In the genomic region with DNA sequence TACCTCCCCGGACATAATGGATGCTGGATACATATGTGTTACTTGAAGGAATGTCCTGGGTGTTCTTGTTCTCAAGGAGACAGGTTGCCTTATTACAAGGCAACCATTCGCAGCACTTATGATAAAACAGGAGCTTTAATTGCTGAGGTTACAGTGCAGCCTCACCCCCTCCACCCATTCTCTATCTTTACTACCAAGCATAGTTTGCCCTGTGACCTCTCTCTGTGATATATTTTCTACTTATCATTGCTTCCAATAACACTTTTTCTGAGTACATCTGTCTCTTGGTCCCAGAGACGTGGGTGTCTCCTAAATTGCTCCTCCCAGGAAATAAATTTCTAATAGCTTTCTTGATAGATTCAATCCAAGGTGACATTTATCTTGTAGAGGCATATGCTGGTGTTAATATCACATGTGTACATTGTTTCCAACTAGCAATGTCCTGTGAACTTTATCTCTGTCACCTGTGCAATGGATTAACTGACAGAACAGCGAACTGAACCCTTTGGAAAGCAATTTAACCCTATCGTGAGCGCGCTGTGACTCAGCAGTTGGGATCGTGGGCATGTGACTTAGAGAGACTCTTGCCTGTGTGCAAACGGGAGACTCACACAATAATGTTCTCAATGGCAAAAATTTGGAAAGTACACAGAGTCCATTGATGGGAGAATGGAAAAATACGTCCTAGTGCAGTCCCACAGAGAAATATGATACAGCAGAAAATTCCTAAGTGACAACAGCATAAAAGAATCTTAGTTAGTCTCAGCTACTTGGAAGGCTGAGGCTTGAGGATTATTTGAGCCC, we compare ENCODE assay signal across 13 cellular contexts. TPM values are rescaled to one million over a fixed set of nuclear protein-coding genes. Genes with fewer than 3 reads are reported as not detected.
A peak's percentile ranks its signal among the peaks of the same experiment; 100 is the strongest.
DNase-seq lines count a peak whose midpoint lies in the region; ATAC-seq and TF ChIP-seq lines count a peak whose summit lies in the region.
"Had no signal": no experiment of that assay in that cellular context is flagged by ENCODE, and none has a peak within 500 bp of the region (broad histone marks: within the 10 kb centered on the region; RNA-seq: fewer than 3 reads in every experiment).

No MANE protein-coding gene starts in this region.

- H3K36me3 ChIP-seq in mucosa of descending colon (ENCODE audit: low read depth) (no peaks in the 10 kb centered on the region), spleen (no peaks in the 10 kb centered on the region)

- TF ChIP-seq CTCF in AG09319 (IDR thresholded peaks at IDR 0.05; ENCODE audit: low read depth, low read length) (no peak), chondrocyte (IDR thresholded peaks at IDR 0.05) (no peak), mucosa of descending colon (IDR thresholded peaks at IDR 0.05) (no peak), spleen (IDR thresholded peaks at IDR 0.05 in 8 of 11, conservative IDR thresholded peaks at IDR 0.05 in 3 of 11) (no peak)

- no peak overlapping the region for H3K27ac ChIP-seq in spleen
- H3K27ac ChIP-seq: testis, VCaP had no signal

- no peaks in the 10 kb centered on the region for H3K36me3 Mint-ChIP-seq in chondrocyte (ENCODE audit: low read depth)
- no peaks in the 10 kb centered on the region for H3K36me3 Mint-ChIP-seq in activated CD4-positive, alpha-beta T cell treated with anti-CD3 and anti-CD28 coated beads for 36 hours (ENCODE audit: low read depth)

- H3K4me1 Mint-ChIP-seq in chondrocyte (ENCODE audit: low read depth), result peaks cover 13% of the 10 kb centered on the region
- H3K4me1 Mint-ChIP-seq in activated CD4-positive, alpha-beta T cell treated with anti-CD3 and anti-CD28 coated beads for 36 hours, result no peaks in the 10 kb centered on the region

- H3K27ac Mint-ChIP-seq in chondrocyte (ENCODE audit: unreplicated experiment), result peak overlapping the region; percentile 96
- H3K27ac Mint-ChIP-seq in activated CD4-positive, alpha-beta T cell treated with anti-CD3 and anti-CD28 coated beads for 36 hours, result no peak overlapping the region

- H3K4me3 ChIP-seq in mucosa of descending colon (no peak overlapping the region), spleen (no peak overlapping the region)
- H3K4me3 ChIP-seq: testis had no signal

- H3K4me1 ChIP-seq in mucosa of descending colon (ENCODE audit: low read depth) (peaks cover 40% of the 10 kb centered on the region), spleen (no peaks in the 10 kb centered on the region)

- H3K27me3 ChIP-seq in spleen (replicated peaks in 1 of 7), result no peaks in the 10 kb centered on the region
- H3K27me3 ChIP-seq: testis had no signal

- peak overlapping the region; percentile 0 for H3K4me3 Mint-ChIP-seq in chondrocyte (ENCODE audit: unreplicated experiment)
- no peak overlapping the region for H3K4me3 Mint-ChIP-seq in activated CD4-positive, alpha-beta T cell treated with anti-CD3 and anti-CD28 coated beads for 36 hours

- CTCF ChIA-PET in activated CD4-positive, alpha-beta T cell treated with anti-CD3 and anti-CD28 coated beads for 36 hours (lab: Charles Lee), result interaction anchor here (0.5 to 1.9 kb wide), 2 partner anchors 9 to 218 kb away, joined by 3 to 7 read pairs; no protein-coding TSS in a partner anchor

- TF ChIP-seq RAD21 in Ishikawa (IDR thresholded peaks at IDR 0.05; ENCODE audit: low read depth), result no peak

- peak; percentile 63 for TF ChIP-seq EP300 in Ishikawa (IDR thresholded peaks at IDR 0.05; ENCODE audit: borderline replicate concordance)

- no peaks in the 10 kb centered on the region for H3K9me3 Mint-ChIP-seq in chondrocyte (ENCODE audit: low read depth)
- no peaks in the 10 kb centered on the region for H3K9me3 Mint-ChIP-seq in activated CD4-positive, alpha-beta T cell treated with anti-CD3 and anti-CD28 coated beads for 36 hours (ENCODE audit: low read depth)

- intact Hi-C loops in mucosa of descending colon (cut with DNase I, micrococcal nuclease), result no loop called here
- intact Hi-C loops in activated CD4-positive, alpha-beta T cell treated with anti-CD3 and anti-CD28 coated beads for 36 hours (cut with DNase I, micrococcal nuclease), result no loop called here
- intact Hi-C loops in spleen (cut with DNase I; ENCODE audit: low total_unique reads), result no loop called here

- 51 to 58% (median 56%) methylated on average over 10 of the region's 10 CpGs for WGBS in spleen, 5 donors

- POLR2A ChIA-PET in activated CD4-positive, alpha-beta T cell treated with anti-CD3 and anti-CD28 coated beads for 36 hours (lab: Charles Lee), result no interaction called here

- no peaks in the 10 kb centered on the region for H3K9me3 ChIP-seq in mucosa of descending colon
- no peaks in the 10 kb centered on the region for H3K9me3 ChIP-seq in spleen
- H3K9me3 ChIP-seq: testis had no signal

- TF ChIP-seq POLR2A in spleen (IDR thresholded peaks at IDR 0.05), result no peak

- H3K27me3 Mint-ChIP-seq in chondrocyte (ENCODE audit: low read depth), result no peaks in the 10 kb centered on the region
- H3K27me3 Mint-ChIP-seq in activated CD4-positive, alpha-beta T cell treated with anti-CD3 and anti-CD28 coated beads for 36 hours, result no peaks in the 10 kb centered on the region

- ATAC-seq in mucosa of descending colon (peak; percentile 85), HG03039 (IDR thresholded peaks at IDR 0.05; ENCODE audit: unreplicated experiment) (no peak)
- no peak for ATAC-seq in activated CD4-positive, alpha-beta T cell treated with anti-CD3 and anti-CD28 coated beads for 36 hours

- DNase-seq in AG09319 (ENCODE audit: extremely low read depth, low read depth) (peak; percentile 24), chondrocyte (ENCODE audit: low spot score) (no peak), mucosa of descending colon (no peak), NCI-H748 treated with DMSO at 0.1 percent for 48 hours (lab: John Stamatoyannopoulos, UW) (no peak), spleen (no peak)
- DNase-seq in activated CD4-positive, alpha-beta T cell treated with anti-CD3 and anti-CD28 coated beads for 36 hours, result no peak
- DNase-seq: aorta, DMS79, NCI-H1930, testis had no signal

TF ChIP-seq in Ishikawa, 13 proteins besides CTCF, POLR2A, EP300 and RAD21 (continues in another document):
- TF ChIP-seq CREB1 (IDR thresholded peaks at IDR 0.05; ENCODE audit: low read depth) (no peak), ZBTB7A (IDR thresholded peaks at IDR 0.05; ENCODE audit: low read depth) (no peak), CEBPB (IDR thresholded peaks at IDR 0.05) (no peak), NFIC (IDR thresholded peaks at IDR 0.05) (peak; percentile 34; the same call in 1 of the 2 replicates), EGR1 (IDR thresholded peaks at IDR 0.05) (no peak), TCF12 (IDR thresholded peaks at IDR 0.05; ENCODE audit: low read depth) (peak; percentile 46; the same call in 1 of the 2 replicates), TAF1 (IDR thresholded peaks at IDR 0.05; ENCODE audit: low read depth) (no peak), TEAD4 (IDR thresholded peaks at IDR 0.05) (peak; percentile 73), FOXM1 (IDR thresholded peaks at IDR 0.05; ENCODE audit: borderline replicate concordance, low read depth) (0 out of 2 replicates have a peak, but pooled peaks have one; percentile 17)
- TF ChIP-seq, protein P1, sequence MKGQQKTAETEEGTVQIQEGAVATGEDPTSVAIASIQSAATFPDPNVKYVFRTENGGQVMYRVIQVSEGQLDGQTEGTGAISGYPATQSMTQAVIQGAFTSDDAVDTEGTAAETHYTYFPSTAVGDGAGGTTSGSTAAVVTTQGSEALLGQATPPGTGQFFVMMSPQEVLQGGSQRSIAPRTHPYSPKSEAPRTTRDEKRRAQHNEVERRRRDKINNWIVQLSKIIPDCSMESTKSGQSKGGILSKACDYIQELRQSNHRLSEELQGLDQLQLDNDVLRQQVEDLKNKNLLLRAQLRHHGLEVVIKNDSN (IDR thresholded peaks at IDR 0.05), result peak; percentile 89
- TF ChIP-seq, protein P2, sequence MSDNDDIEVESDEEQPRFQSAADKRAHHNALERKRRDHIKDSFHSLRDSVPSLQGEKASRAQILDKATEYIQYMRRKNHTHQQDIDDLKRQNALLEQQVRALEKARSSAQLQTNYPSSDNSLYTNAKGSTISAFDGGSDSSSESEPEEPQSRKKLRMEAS (IDR thresholded peaks at IDR 0.05), result peak; percentile 49; the same call in 1 of the 2 replicates

RNA-seq across cellular contexts. Expression of a gene that starts 6.9 kb away (rescaled TPM):
- total RNA-seq in chondrocyte (131 to 168 TPM (median 158 TPM) in 3 replicates), mucosa of descending colon (100 to 1,000 TPM; 173 to 221 (median 192) TPM), spleen (100 to 1,000 TPM in 5 of 7 donors, 10 to 100 TPM in 2; 95.3 to 131 (median 101) TPM)
- total RNA-seq in activated CD4-positive, alpha-beta T cell treated with anti-CD3 and anti-CD28 coated beads for 36 hours, result 100 to 1,000 TPM; 108 to 133 TPM
- 100 to 1,000 TPM; 117 to 165 (median 160) TPM for polyA plus RNA-seq in spleen

RNA-seq across cellular contexts. Expression of a gene that starts 22.6 kb away (rescaled TPM):
- total RNA-seq in chondrocyte, result not detected in 3 replicates
- 1 to 10 TPM; 2.4 to 5.1 (median 3.4) TPM for total RNA-seq in mucosa of descending colon
- total RNA-seq in activated CD4-positive, alpha-beta T cell treated with anti-CD3 and anti-CD28 coated beads for 36 hours, result not detected
- 1 to 10 TPM in 1 of 7 donors, under 1 TPM in 2, not detected in 4; 0.19 to 1.1 (median 0.37) TPM for total RNA-seq in spleen
- polyA plus RNA-seq in spleen, result under 1 TPM in 1 of 3 donors, not detected in 2; 0.07 TPM
- total RNA-seq: aorta had no signal

RNA-seq across cellular contexts. Expression of a gene that starts 51.5 kb away (rescaled TPM):
- total RNA-seq in chondrocyte (19.5 to 21.9 TPM (median 19.7 TPM) in 3 replicates), mucosa of descending colon (100 to 1,000 TPM in 2 of 3 donors, 10 to 100 TPM in 1; 60.9 to 138 (median 118) TPM), spleen (10 to 100 TPM; 15.9 to 39.8 (median 27.7) TPM)
- 10 to 100 TPM; 26.2 to 29.4 TPM for total RNA-seq in activated CD4-positive, alpha-beta T cell treated with anti-CD3 and anti-CD28 coated beads for 36 hours
- polyA plus RNA-seq in spleen, result 10 to 100 TPM; 23.1 to 37.5 (median 35.6) TPM

RNA-seq across cellular contexts. Expression of a gene that starts 51.7 kb away (rescaled TPM):
- total RNA-seq in chondrocyte (0.47 to 1.3 TPM (median 0.92 TPM) in 3 replicates), mucosa of descending colon (1 to 10 TPM in 2 of 3 donors, under 1 TPM in 1; 0.95 to 2.7 (median 1.3) TPM), spleen (1 to 10 TPM in 3 of 7 donors, under 1 TPM in 4; 0.67 to 2.2 (median 0.97) TPM)
- 1 to 10 TPM; 1.1 to 1.3 TPM for total RNA-seq in activated CD4-positive, alpha-beta T cell treated with anti-CD3 and anti-CD28 coated beads for 36 hours
- 1 to 10 TPM in 1 of 3 donors, under 1 TPM in 2; 0.70 to 1.4 (median 0.80) TPM for polyA plus RNA-seq in spleen
